In genomic region chr15:78508272-78508671, GRCh38 we compare ENCODE assay signal across 8 cellular contexts. TPM values are rescaled to one million over a fixed set of nuclear protein-coding genes. Genes with fewer than 3 reads are reported as not detected.
DNase-seq lines count a peak whose midpoint lies in the region; ATAC-seq, FAIRE-seq and TF ChIP-seq lines count a peak whose summit lies in the region.

No MANE protein-coding gene starts in this region.

- no peak for ATAC-seq in A549
- no peak for ATAC-seq in HG02623 (IDR thresholded peaks at IDR 0.05; ENCODE audit: unreplicated experiment)
- no peak for ATAC-seq in GM21390 (IDR thresholded peaks at IDR 0.05; ENCODE audit: unreplicated experiment)

- H3K27me3 ChIP-seq in HUES6 (ENCODE audit: control insufficient read depth, insufficient read depth, low read length): peaks cover 25% of the 10 kb centered on the region
- H3K27me3 ChIP-seq in mammary epithelial cell (ENCODE audit: insufficient read depth, low read length): peaks cover 2% of the 10 kb centered on the region
- H3K27me3 ChIP-seq in mucosa of rectum (ENCODE audit: control insufficient read depth in 2 of 2, insufficient read depth in 2 of 2, low read length in 2 of 2): no peaks in the 10 kb centered on the region

- intact Hi-C loops in mammary epithelial cell (cut with micrococcal nuclease): no loop called here

- no peaks in the 10 kb centered on the region for H3K9me3 ChIP-seq in A549
- 0 out of 2 replicates have a peak, but pooled peaks cover 3% of the 10 kb centered on the region for H3K9me3 ChIP-seq in HUES6 (ENCODE audit: control insufficient read depth, insufficient read depth, low read depth, low read length)
- no peaks in the 10 kb centered on the region for H3K9me3 ChIP-seq in mammary epithelial cell (replicated peaks; ENCODE audit: insufficient read depth, low read length)
- no peaks in the 10 kb centered on the region for H3K9me3 ChIP-seq in mucosa of rectum (ENCODE audit: control insufficient read depth in 2 of 2, low read length in 2 of 2)

- no peak for TF ChIP-seq EP300 in A549 (IDR thresholded peaks at IDR 0.05)

- H3K79me2 ChIP-seq in mammary epithelial cell (ENCODE audit: insufficient read depth, low read length): no peaks in the 10 kb centered on the region

- BruUV-seq in mammary epithelial cell (replicated peaks; lab: Mats Ljungman, UMichigan): no TSS peak

- peak overlapping the region; percentile 87 for H3K4me2 ChIP-seq in A549
- peak overlapping the region; percentile 95 for H3K4me2 ChIP-seq in mammary epithelial cell (ENCODE audit: insufficient read depth, low read depth, low read length)

- H3K4me1 ChIP-seq in A549 (peaks cover 10% of the 10 kb centered on the region; the same call in 2 of the 3 replicates), HUES6 (ENCODE audit: control insufficient read depth, insufficient read depth, low read length) (peaks cover 6% of the 10 kb centered on the region; the same call in 1 of the 2 replicates), mammary epithelial cell (ENCODE audit: insufficient read depth, low read length) (peaks cover 5% of the 10 kb centered on the region), mucosa of rectum (ENCODE audit: control insufficient read depth in 2 of 2, insufficient read depth in 2 of 2, low read length in 2 of 2) (peaks cover 6 to 7% of the 10 kb centered on the region in 2 donors)

- no peak for TF ChIP-seq RAD21 in A549 (conservative IDR thresholded peaks at IDR 0.05 in 1 of 2, IDR thresholded peaks at IDR 0.05 in 1 of 2)

- in situ Hi-C loops in mammary epithelial cell (cut with MboI; ENCODE audit: low sequenced_read_pairs in 2 of 2): loop anchor here in 1 of 2 donors (5.0 kb wide), 1 partner anchor 34 kb away; the partner anchor contains the start of gene PSMA4

- H2AFZ ChIP-seq in mammary epithelial cell (ENCODE audit: low read depth, low read length): peak overlapping the region; percentile 100

- CTCF ChIA-PET in A549 (lab: Yijun Ruan, JAX) (interaction anchor here (1.0 to 1.3 kb wide), 3 partner anchors 57 to 85 kb away, joined by 3 read pairs; partner anchors contain the start of gene CHRNA5), mammary epithelial cell (lab: Charles Lee; ENCODE audit: low non-redundant PET) (no interaction called here)

- TF ChIP-seq POLR2A in A549 (IDR thresholded peaks at IDR 0.05; ENCODE audit: low read length): no peak

- POLR2A ChIA-PET in A549 (lab: Yijun Ruan, JAX): interaction anchor here (0.7 to 2.2 kb wide), 3 partner anchors 32 to 209 kb away, joined by 3 to 20 read pairs (median 7); partner anchors contain the start of genes CHRNA5, PSMA4 and SKIC8

- no peak for FAIRE-seq in A549 (lab: Jason Lieb, UNC)

- 49% methylated on average over 6 of the region's 6 CpGs for WGBS in A549 (ENCODE audit: missing lambda C conversion rate)
- 13% methylated on average over 6 of the region's 6 CpGs for WGBS in mammary epithelial cell (ENCODE audit: low coverage, missing lambda C conversion rate)

- TF ChIP-seq CTCF in A549 (IDR thresholded peaks at IDR 0.05) (no peak), mammary epithelial cell (conservative IDR thresholded peaks at IDR 0.05 in 1 of 2, IDR thresholded peaks at IDR 0.05 in 1 of 2; ENCODE audit: extremely low read depth in 1 of 2, insufficient read depth in 1 of 2, low read depth in 1 of 2, low read length in 2 of 2) (no peak)

- H3K27ac ChIP-seq in A549: peak overlapping the region; percentile 70 to 84; a peak in 5 of 6 replicates
- H3K27ac ChIP-seq in HUES6 (ENCODE audit: low read depth, low read length): no peak overlapping the region
- H3K27ac ChIP-seq in mammary epithelial cell (ENCODE audit: insufficient read depth, low read depth, low read length): no peak overlapping the region
- no peak overlapping the region for H3K27ac ChIP-seq in mucosa of rectum (ENCODE audit: low read depth in 2 of 2, low read length in 2 of 2)

- no peaks in the 10 kb centered on the region for H4K20me1 ChIP-seq in mammary epithelial cell (ENCODE audit: insufficient read depth, low read length)

- H3K4me3 ChIP-seq in A549 (peak overlapping the region; percentile 71), HUES6 (ENCODE audit: low read depth, low read length) (peak overlapping the region; percentile 83), mammary epithelial cell (replicated peaks in 1 of 3; ENCODE audit: insufficient read depth in 1 of 3, low read depth in 2 of 3, low read length in 3 of 3) (peak overlapping the region; percentile 81 to 95 (median 91)), mucosa of rectum (ENCODE audit: low read length in 2 of 2) (peak overlapping the region; percentile 90 to 92)

- dilution Hi-C loops in mammary epithelial cell (cut with HindIII; ENCODE audit: low sequenced_read_pairs): no loop called here

- no peaks in the 10 kb centered on the region for H3K36me3 ChIP-seq in HUES6 (ENCODE audit: control insufficient read depth, insufficient read depth, low read length)
- no peaks in the 10 kb centered on the region for H3K36me3 ChIP-seq in mammary epithelial cell (ENCODE audit: insufficient read depth, low read length)
- no peaks in the 10 kb centered on the region for H3K36me3 ChIP-seq in mucosa of rectum (ENCODE audit: control insufficient read depth in 2 of 2, insufficient read depth in 2 of 2, low read length in 2 of 2)

- H3K9ac ChIP-seq in HUES6 (ENCODE audit: low read length): no peak overlapping the region
- peak overlapping the region; percentile 57 for H3K9ac ChIP-seq in mammary epithelial cell (ENCODE audit: insufficient read depth, low read length)
- peak overlapping the region; percentile 36 to 81 for H3K9ac ChIP-seq in mucosa of rectum (ENCODE audit: low read depth in 1 of 2, low read length in 2 of 2)

- DNase-seq in A549 (ENCODE audit: low read depth in 1 of 2, low spot score in 1 of 2): no peak
- DNase-seq in mammary epithelial cell: peak; percentile 2
- DNase-seq in NOMO-1 (lab: John Stamatoyannopoulos, UW; ENCODE audit: unreplicated experiment in 2 of 2): no peak
- no peak for DNase-seq in GOT3 (lab: John Stamatoyannopoulos, UW)

TF ChIP-seq in A549, 52 proteins besides CTCF, POLR2A, EP300 and RAD21 (continues in another document):
- TF ChIP-seq NR3C1 (IDR thresholded peaks at IDR 0.05) (no peak), SREBF2 (IDR thresholded peaks at IDR 0.05) (no peak), USF2 (IDR thresholded peaks at IDR 0.05) (no peak), GATA3 (IDR thresholded peaks at IDR 0.05; ENCODE audit: borderline replicate concordance) (no peak), KDM1A (IDR thresholded peaks at IDR 0.05; ENCODE audit: low read depth) (no peak), HOXB5 (CRISPR knock-in tag; IDR thresholded peaks at IDR 0.05) (no peak), ZSCAN20 (CRISPR knock-in tag; IDR thresholded peaks at IDR 0.05) (no peak), HMGXB4 (CRISPR knock-in tag; IDR thresholded peaks at IDR 0.05; ENCODE audit: borderline replicate concordance) (no peak), MAX (IDR thresholded peaks at IDR 0.05) (no peak), FOSB (CRISPR knock-in tag; IDR thresholded peaks at IDR 0.05) (no peak)

RNA-seq across cellular contexts. Expression of gene HYKK, which starts 0.9 kb away (rescaled TPM):
- polyA plus RNA-seq in A549 (2011; rRNA removed) (12.9 and 16.7 TPM in 2 replicates), A549 (2017; fragmentation: RNase III; extraction: RNeasy Plus Mini Kit Qiagen cat#74134 plus additional on column Dnase treatment) (5.5 to 6.0 TPM (median 5.7 TPM) in 3 replicates), mammary epithelial cell (3.7 TPM)
- polyA plus RNA-seq in A549 (2012; cell fraction: cytosol; rRNA removed): 6.5 and 7.1 TPM in 2 replicates
- polyA plus RNA-seq in A549 (2012; cell fraction: nucleus; rRNA removed): 2.0 and 2.7 TPM in 2 replicates
- 10.4 and 10.9 TPM in 2 replicates for polyA minus RNA-seq in A549 (2011; rRNA and poly(A)+ RNA removed)
- 1 to 10 TPM; 2.9 to 4.3 TPM for total RNA-seq in mammary epithelial cell
- 35.7 TPM for polyA minus RNA-seq in mammary epithelial cell

RNA-seq across cellular contexts. Expression of gene PSMA4, which starts 32.0 kb away (rescaled TPM):
- 556 and 719 TPM in 2 replicates for polyA plus RNA-seq in A549 (2011; rRNA removed)
- polyA plus RNA-seq in A549 (2012; cell fraction: cytosol; rRNA removed): 358 and 393 TPM in 2 replicates
- 118 and 167 TPM in 2 replicates for polyA plus RNA-seq in A549 (2012; cell fraction: nucleus; rRNA removed)
- polyA plus RNA-seq in A549 (2017; fragmentation: RNase III; extraction: RNeasy Plus Mini Kit Qiagen cat#74134 plus additional on column Dnase treatment): 548 to 589 TPM (median 585 TPM) in 3 replicates
- 88.9 and 89.8 TPM in 2 replicates for polyA minus RNA-seq in A549 (2011; rRNA and poly(A)+ RNA removed)
- total RNA-seq in mammary epithelial cell: 100 to 1,000 TPM; 144 to 173 TPM
- 246 TPM for polyA plus RNA-seq in mammary epithelial cell
- polyA minus RNA-seq in mammary epithelial cell: 88.6 TPM

RNA-seq across cellular contexts. Expression of gene CHRNA5, which starts 57.0 kb away (rescaled TPM):
- polyA plus RNA-seq in A549 (2011; rRNA removed) (40.9 and 49.6 TPM in 2 replicates), A549 (2017; fragmentation: RNase III; extraction: RNeasy Plus Mini Kit Qiagen cat#74134 plus additional on column Dnase treatment) (29.8 to 31.7 TPM (median 30.7 TPM) in 3 replicates), mammary epithelial cell (10.1 TPM)
- 14.7 and 17.1 TPM in 2 replicates for polyA plus RNA-seq in A549 (2012; cell fraction: cytosol; rRNA removed)
- polyA plus RNA-seq in A549 (2012; cell fraction: nucleus; rRNA removed): 5.4 and 7.8 TPM in 2 replicates
- polyA minus RNA-seq in A549 (2011; rRNA and poly(A)+ RNA removed): 7.2 and 9.0 TPM in 2 replicates
- total RNA-seq in mammary epithelial cell: 10 to 100 TPM in 1 of 2 donors, 1 to 10 TPM in 1; 2.2 to 13.9 TPM
- polyA minus RNA-seq in mammary epithelial cell: 0.88 TPM

Comparison
In these comparisons a context has a peak if more than half of its experiments do, and no peak if none do; other contexts are left out.
1. H3K27ac ChIP-seq: peak in A549 (2 of 2); none in HUES6 (single experiment), mammary epithelial cell (single experiment) and mucosa of rectum (0 of 2).
2. Peak in every context shown above with its lines, with median percentiles within 50 percentile points of each other: H3K4me3 ChIP-seq.